ENCODE assay signal across 8 cellular contexts in genomic region chr2:86622878-86623548, GRCh38. TPM values are rescaled to one million over a fixed set of nuclear protein-coding genes. Genes with fewer than 3 reads are reported as not detected.
A peak's percentile ranks its signal among the peaks of the same experiment; 100 is the strongest.
DNase-seq lines count a peak whose midpoint lies in the region; ATAC-seq and TF ChIP-seq lines count a peak whose summit lies in the region.

No MANE protein-coding gene starts in this region.

- H3K27me3 Mint-ChIP-seq in immature natural killer cell (ENCODE audit: low read depth in 3 of 3): peaks cover 3 to 17% (median 6%) of the 10 kb centered on the region in 3 donors

- peak in 2 of 3 donors; percentile 10 to 32 for TF ChIP-seq POLR2A in body of pancreas (IDR thresholded peaks at IDR 0.05)

- H3K9me3 Mint-ChIP-seq in immature natural killer cell: no peaks in the 10 kb centered on the region

- DNase-seq in Caki2 (ENCODE audit: low read depth) (peak; percentile 61), HK-2 (ENCODE audit: unreplicated experiment) (peak; percentile 62), T-helper 22 cell (ENCODE audit: low read depth) (peak; percentile 27), body of pancreas (peak; percentile 56 to 69 (median 60)), immature natural killer cell (peak in 1 of 3 donors; percentile 63), GF-D8 (lab: John Stamatoyannopoulos, UW) (no peak)
- DNase-seq in stimulated activated CD4-positive, alpha-beta T cell treated with anti-CD3 and anti-CD28 coated beads, Interleukin-12 subunit alpha, Interleukin-12 subunit beta, amount 100 ng/mL, for 24 hours (ENCODE audit: low read depth in 2 of 2): peak; percentile 16 to 33

- WGBS in body of pancreas, 2 donors: 0 to 1% methylated on average over 36 to 83 of the region's 83 CpGs

- H3K4me1 ChIP-seq in body of pancreas: peaks cover 39% of the 10 kb centered on the region

- no peak for TF ChIP-seq CTCF in body of pancreas (IDR thresholded peaks at IDR 0.05)

- intact Hi-C loops in body of pancreas (cut with DNase I): no loop called here

- no peaks in the 10 kb centered on the region for H3K9me3 ChIP-seq in body of pancreas

- no peaks in the 10 kb centered on the region for H3K36me3 ChIP-seq in body of pancreas (replicated peaks in 1 of 2; ENCODE audit: insufficient read depth in 1 of 2, low read depth in 2 of 2)

- peak overlapping the region; percentile 97 to 100 (median 99) for H3K27ac ChIP-seq in body of pancreas

- no peaks in the 10 kb centered on the region for H3K27me3 ChIP-seq in body of pancreas

- H3K27ac Mint-ChIP-seq in immature natural killer cell: peak overlapping the region; percentile 85 to 96 (median 94)

- in situ Hi-C loops in Caki2 (cut with HindIII; ENCODE audit: low pct_unique_long_range_greater_than_20kb, low sequenced_read_pairs): no loop called here

- peak overlapping the region; percentile 92 to 95 (median 93) for H3K4me3 Mint-ChIP-seq in immature natural killer cell

- H3K36me3 Mint-ChIP-seq in immature natural killer cell: peaks cover 3 to 12% (median 11%) of the 10 kb centered on the region in 3 donors

- H3K4me3 ChIP-seq in body of pancreas: peak overlapping the region; percentile 55 to 93

- H3K4me1 Mint-ChIP-seq in immature natural killer cell: peaks cover 24 to 50% of the 10 kb centered on the region in 2 donors

- ATAC-seq in GM21360 (IDR thresholded peaks at IDR 0.05; ENCODE audit: unreplicated experiment) (peak; percentile 44), body of pancreas (peak; percentile 67)

RNA-seq across cellular contexts. Expression of gene RNF103, which starts 0.7 kb away (rescaled TPM):
- total RNA-seq in Caki2 (2014; rRNA removed; shearing (Covaris generic); ENCODE audit: low replicate concordance): 16.7 and 20.6 TPM in 2 replicates
- total RNA-seq in body of pancreas: 10 to 100 TPM; 16.2 to 44.4 TPM
- 1 to 10 TPM; 2.4 to 4.9 (median 2.8) TPM for polyA plus RNA-seq in immature natural killer cell

RNA-seq across cellular contexts. Expression of gene CHMP3, which starts 59.8 kb away (rescaled TPM):
- 43.0 and 74.0 TPM in 2 replicates for total RNA-seq in Caki2 (2014; rRNA removed; shearing (Covaris generic); ENCODE audit: low replicate concordance)
- total RNA-seq in body of pancreas: 10 to 100 TPM; 64.6 to 70.0 TPM
- polyA plus RNA-seq in immature natural killer cell: 10 to 100 TPM; 44.1 to 72.1 (median 60.2) TPM
